In genomic region chr13:91346848-91347211, GRCh38 we compare ENCODE assay signal across 8 cellular contexts. TPM values are rescaled to one million over a fixed set of nuclear protein-coding genes. Genes with fewer than 3 reads are reported as not detected.
A peak's percentile ranks its signal among the peaks of the same experiment; 100 is the strongest.
DNase-seq lines count a peak whose midpoint lies in the region; ATAC-seq and TF ChIP-seq lines count a peak whose summit lies in the region.

No MANE protein-coding gene starts in this region.

- DNase-seq in GF-D8 (lab: John Stamatoyannopoulos, UW) (peak; percentile 37), myocyte (ENCODE audit: low read depth) (peak; percentile 8), thoracic aorta (ENCODE audit: low spot score) (no peak), NCI-H2196 (lab: John Stamatoyannopoulos, UW; ENCODE audit: unreplicated experiment) (no peak)
- peak; percentile 10 to 14 (median 11) for DNase-seq in effector memory CD4-positive, alpha-beta T cell

- H3K4me3 ChIP-seq in HUES64 (ENCODE audit: low read length), result peak overlapping the region; percentile 99
- peak overlapping the region; percentile 56 for H3K4me3 ChIP-seq in effector memory CD4-positive, alpha-beta T cell (ENCODE audit: insufficient read depth, low read depth, low read length, poor library complexity, severe bottlenecking)
- H3K4me3 ChIP-seq in thoracic aorta, result peak overlapping the region; percentile 93

- H3K36me3 ChIP-seq in HUES64 (ENCODE audit: insufficient read depth, low read length) (peaks cover 29% of the 10 kb centered on the region), thoracic aorta (peaks cover 6% of the 10 kb centered on the region)
- H3K36me3 ChIP-seq in effector memory CD4-positive, alpha-beta T cell (ENCODE audit: control insufficient read depth, insufficient read depth, low read length), result peaks cover 8% of the 10 kb centered on the region

- H3K9me3 ChIP-seq in HUES64 (ENCODE audit: insufficient read depth, low read depth, low read length), result no peaks in the 10 kb centered on the region
- H3K9me3 ChIP-seq in effector memory CD4-positive, alpha-beta T cell (ENCODE audit: control insufficient read depth, low read length), result no peaks in the 10 kb centered on the region
- H3K9me3 ChIP-seq in thoracic aorta, result no peaks in the 10 kb centered on the region

- WGBS in HUES64, result 7% methylated on average over 11 of the region's 11 CpGs

- H3K4me1 ChIP-seq in HUES64 (ENCODE audit: insufficient read depth, low read length), result peaks cover 28% of the 10 kb centered on the region
- peaks cover 6% of the 10 kb centered on the region for H3K4me1 ChIP-seq in effector memory CD4-positive, alpha-beta T cell (ENCODE audit: control insufficient read depth, insufficient read depth, low read length, poor library complexity, severe bottlenecking)
- peaks cover 10 to 11% of the 10 kb centered on the region in 2 donors for H3K4me1 ChIP-seq in thoracic aorta (ENCODE audit: control insufficient read depth in 1 of 2, low read depth in 2 of 2)

- peak overlapping the region; percentile 75; the same call in 1 of the 2 replicates for H3K27ac ChIP-seq in HUES64 (ENCODE audit: low read depth, low read length)
- peak overlapping the region; percentile 50 for H3K27ac ChIP-seq in effector memory CD4-positive, alpha-beta T cell (ENCODE audit: insufficient read depth, low read length, poor library complexity, severe bottlenecking)
- H3K27ac ChIP-seq in thoracic aorta, result no peak overlapping the region

- ATAC-seq in GM21526 (IDR thresholded peaks at IDR 0.05; ENCODE audit: low FRiP score, unreplicated experiment) (peak; percentile 24), thoracic aorta (ENCODE audit: insufficient number of reproducible peaks, low FRiP score, low read depth) (no peak)
- peak; percentile 11 to 12 for ATAC-seq in activated CD4-positive, CD25-positive, alpha-beta regulatory T cell treated with anti-CD3 and anti-CD28 coated beads, Interleukin-2, amount 50 U/mL, for 24 hours

- H3K27me3 ChIP-seq in HUES64 (ENCODE audit: insufficient read depth, low read length), result peaks cover 49% of the 10 kb centered on the region
- H3K27me3 ChIP-seq in effector memory CD4-positive, alpha-beta T cell (replicated peaks; ENCODE audit: control insufficient read depth, insufficient read depth, low read length, poor library complexity, severe bottlenecking), result no peaks in the 10 kb centered on the region
- no peaks in the 10 kb centered on the region for H3K27me3 ChIP-seq in thoracic aorta (replicated peaks; ENCODE audit: insufficient read depth)

- TF ChIP-seq CTCF in thoracic aorta (IDR thresholded peaks at IDR 0.05), result no peak

- peak overlapping the region; percentile 100 for H3K9ac ChIP-seq in HUES64 (ENCODE audit: low read depth, low read length)

RNA-seq across cellular contexts. Expression of gene MIR17HG, which starts 0.7 kb away (rescaled TPM):
- 19.3 TPM for polyA plus RNA-seq in HUES64 (2013, experiment 1 of 2)
- polyA plus RNA-seq in HUES64 (2013, experiment 2 of 2), result 18.6 TPM
- total RNA-seq in myocyte (3.6 and 4.6 TPM in 2 replicates), thoracic aorta (10 to 100 TPM in 1 of 2 donors, 1 to 10 TPM in 1; 2.7 to 16.5 TPM)
- 0.38 TPM for polyA plus RNA-seq in myocyte (2012)

RNA-seq across cellular contexts. Expression of gene GPC5, which starts 51.6 kb away (rescaled TPM):
- polyA plus RNA-seq in HUES64 (2013, experiment 1 of 2), result 0.65 TPM
- polyA plus RNA-seq in HUES64 (2013, experiment 2 of 2), result not detected
- total RNA-seq in myocyte (0.21 TPM in 1 of 2 replicates, not detected in the other), thoracic aorta (1 to 10 TPM in 1 of 2 donors, not detected in 1; 3.3 TPM)
- not detected for polyA plus RNA-seq in myocyte (2012)

Comparison
In these comparisons a context has a peak if more than half of its experiments do, and no peak if none do; other contexts are left out.
1. DNase-seq: peak in GF-D8 (single experiment), effector memory CD4-positive, alpha-beta T cell (3 of 3) and myocyte (single experiment); none in thoracic aorta (single experiment) and NCI-H2196 (single experiment).
2. H3K27ac ChIP-seq: peak in HUES64 (single experiment) and effector memory CD4-positive, alpha-beta T cell (single experiment); none in thoracic aorta (0 of 2).
3. Peak in every context shown above with its lines, with median percentiles within 50 percentile points of each other: H3K4me3 ChIP-seq.